27 cellular contexts compared by ENCODE assay signal in genomic region chr19:18165794-18166544, GRCh38.
"Had no signal": no experiment of that assay in that cellular context is flagged by ENCODE, and none has a peak within 500 bp of the region (broad histone marks: within the 10 kb centered on the region; RNA-seq: fewer than 3 reads in every experiment).

No MANE protein-coding gene starts in this region.

- H3K4me1 ChIP-seq: colonic mucosa had no signal

- H3K9me3 ChIP-seq: colonic mucosa, esophagus muscularis mucosa, lower lobe of right lung, ovary, psoas muscle, sigmoid colon, spleen, testis, tibial artery had no signal

- H3K4me3 Mint-ChIP-seq: dendritic cell treated with granulocyte-macrophage colony-stimulating factor and Interleukin-4, amounts not matched to agents 40 ng/mL and 50 ng/mL, for 4 days; endodermal cell; immature natural killer cell; nephron; stimulated activated memory B cell treated with anti-CD40 and anti-IgM and Interleukin-4, amounts not matched to agents 10 μg/mL and 1 μg/mL and 100 μg/mL, for 72 hours; type B pancreatic cell had no signal

- H3K36me3 ChIP-seq: colonic mucosa, ovary had no signal

- DNase-seq: colonic mucosa; effector CD8-positive, alpha-beta T cell; endodermal cell; foreskin keratinocyte; hypothalamus; immature natural killer cell; islet precursor cell; kidney glomerular epithelial cell; left ventricle myocardium superior; lower lobe of right lung; nucleus accumbens; ovary; posterior cingulate gyrus; psoas muscle; right cardiac atrium; sigmoid colon; spleen; stimulated activated CD4-positive, alpha-beta T cell treated with anti-CD3 and anti-CD28 coated beads, Interleukin-4, amount 100 ng/mL, for 4 hours; stimulated activated naive CD8-positive, alpha-beta T cell treated with anti-CD3 and anti-CD28 coated beads, Interleukin-15, Interleukin-2, amounts not matched to agents 100 U/mL and 50 U/mL, for 24 hours; substantia nigra; testis; tibial artery had no signal

- H3K36me3 Mint-ChIP-seq: type B pancreatic cell had no signal

- H3K27me3 ChIP-seq: colonic mucosa, esophagus muscularis mucosa, foreskin keratinocyte, ovary, sigmoid colon, spleen, testis, tibial artery had no signal

- H3K27ac Mint-ChIP-seq: dendritic cell treated with granulocyte-macrophage colony-stimulating factor and Interleukin-4, amounts not matched to agents 40 ng/mL and 50 ng/mL, for 4 days; endodermal cell; immature natural killer cell; nephron; stimulated activated memory B cell treated with anti-CD40 and anti-IgM and Interleukin-4, amounts not matched to agents 10 μg/mL and 1 μg/mL and 100 μg/mL, for 72 hours; type B pancreatic cell had no signal

- H3K4me3 ChIP-seq: colonic mucosa, esophagus muscularis mucosa, lower lobe of right lung, ovary, psoas muscle, sigmoid colon, spleen, testis, tibial artery had no signal

- H3K9me3 Mint-ChIP-seq: dendritic cell treated with granulocyte-macrophage colony-stimulating factor and Interleukin-4, amounts not matched to agents 40 ng/mL and 50 ng/mL, for 4 days; endodermal cell; immature natural killer cell; nephron; stimulated activated memory B cell treated with anti-CD40 and anti-IgM and Interleukin-4, amounts not matched to agents 10 μg/mL and 1 μg/mL and 100 μg/mL, for 72 hours; type B pancreatic cell had no signal

- H3K27ac ChIP-seq: colonic mucosa, esophagus muscularis mucosa, foreskin keratinocyte, lower lobe of right lung, ovary, psoas muscle, sigmoid colon, spleen, testis, tibial artery had no signal

- ATAC-seq: foreskin keratinocyte; left ventricle myocardium superior; lower lobe of right lung; psoas muscle; right cardiac atrium; stimulated activated memory B cell treated with anti-CD40 and anti-IgM and Interleukin-4, amounts not matched to agents 10 μg/mL and 1 μg/mL and 100 μg/mL, for 72 hours; stimulated activated naive CD8-positive, alpha-beta T cell treated with anti-CD3 and anti-CD28 coated beads, Interleukin-15, Interleukin-2, amounts not matched to agents 100 U/mL and 50 U/mL, for 24 hours had no signal

- H3K4me1 Mint-ChIP-seq: endodermal cell, nephron had no signal

- H3K27me3 Mint-ChIP-seq: dendritic cell treated with granulocyte-macrophage colony-stimulating factor and Interleukin-4, amounts not matched to agents 40 ng/mL and 50 ng/mL, for 4 days; stimulated activated memory B cell treated with anti-CD40 and anti-IgM and Interleukin-4, amounts not matched to agents 10 μg/mL and 1 μg/mL and 100 μg/mL, for 72 hours; type B pancreatic cell had no signal
